18 cellular contexts compared by ENCODE assay signal in genomic region chr9:34400275-34400674, GRCh38. TPM values are rescaled to one million over a fixed set of nuclear protein-coding genes. Genes with fewer than 3 reads are reported as not detected.
"Had no signal": no experiment of that assay in that cellular context is flagged by ENCODE, and none has a peak within 500 bp of the region (broad histone marks: within the 10 kb centered on the region; RNA-seq: fewer than 3 reads in every experiment).

No MANE protein-coding gene starts in this region.

- H3K36me3 Mint-ChIP-seq: natural killer cell had no signal

- H3K4me1 ChIP-seq: spleen, thyroid gland had no signal

- ATAC-seq: gastrocnemius medialis; heart left ventricle; natural killer cell; stimulated activated naive B cell treated with anti-CD40 and anti-IgM and Interleukin-4, amounts not matched to agents 10 μg/mL and 1 μg/mL and 100 μg/mL, for 72 hours had no signal

- H3K4me1 Mint-ChIP-seq: natural killer cell; stimulated activated naive B cell treated with anti-CD40 and anti-IgM and Interleukin-4, amounts not matched to agents 10 μg/mL and 1 μg/mL and 100 μg/mL, for 72 hours had no signal

- H3K9me3 Mint-ChIP-seq: natural killer cell; stimulated activated naive B cell treated with anti-CD40 and anti-IgM and Interleukin-4, amounts not matched to agents 10 μg/mL and 1 μg/mL and 100 μg/mL, for 72 hours had no signal

- H3K4me3 Mint-ChIP-seq: activated naive CD8-positive, alpha-beta T cell; natural killer cell; stimulated activated naive B cell treated with anti-CD40 and anti-IgM and Interleukin-4, amounts not matched to agents 10 μg/mL and 1 μg/mL and 100 μg/mL, for 72 hours had no signal

- H3K27ac ChIP-seq: gastrocnemius medialis, heart left ventricle, spleen, thyroid gland, WERI-Rb-1 had no signal

- H3K4me3 ChIP-seq: dorsolateral prefrontal cortex, gastrocnemius medialis, heart left ventricle, spleen, thyroid gland had no signal

- DNase-seq: activated CD4-positive, alpha-beta T cell treated with anti-CD3 and anti-CD28 coated beads, Interleukin-2, amount 50 U/mL, for 4 hours; activated T-cell treated with anti-CD3 and anti-CD28 coated beads for 4 hours; erythroblast; gastrocnemius medialis; heart left ventricle; mesenchymal stem cell; natural killer cell; nucleus accumbens; spleen; stimulated activated naive B cell treated with anti-CD40 and anti-IgM and Interleukin-4, amounts not matched to agents 10 μg/mL and 1 μg/mL and 100 μg/mL, for 72 hours; T-helper 2 cell; thyroid gland; WERI-Rb-1 had no signal

- H3K27me3 Mint-ChIP-seq: activated naive CD8-positive, alpha-beta T cell; stimulated activated naive B cell treated with anti-CD40 and anti-IgM and Interleukin-4, amounts not matched to agents 10 μg/mL and 1 μg/mL and 100 μg/mL, for 72 hours had no signal

- H3K27ac Mint-ChIP-seq: activated naive CD8-positive, alpha-beta T cell; natural killer cell; stimulated activated naive B cell treated with anti-CD40 and anti-IgM and Interleukin-4, amounts not matched to agents 10 μg/mL and 1 μg/mL and 100 μg/mL, for 72 hours had no signal

- H3K9me3 ChIP-seq: gastrocnemius medialis, heart left ventricle, spleen, thyroid gland had no signal

- H3K27me3 ChIP-seq: dorsolateral prefrontal cortex, gastrocnemius medialis, heart left ventricle, spleen, thyroid gland had no signal

RNA-seq across cellular contexts. Expression of gene DNAI1, which starts 58.3 kb away (rescaled TPM):
- total RNA-seq: activated CD8-positive, alpha-beta memory T cell treated with anti-CD3 and anti-CD28 coated beads for 36 hours; lower leg skin; natural killer cell; spleen; urinary bladder had no signal
- polyA plus RNA-seq: spleen had no signal
